ENCODE assay signal across 9 cellular contexts in genomic region chrX:140794642-140795041, GRCh38.
"Had no signal": no experiment of that assay in that cellular context is flagged by ENCODE, and none has a peak within 500 bp of the region (broad histone marks: within the 10 kb centered on the region; RNA-seq: fewer than 3 reads in every experiment).

No MANE protein-coding gene starts in this region.

- H3K36me3 ChIP-seq: HAP-1 had no signal

- H3K9ac ChIP-seq: GM23248 had no signal

- DNase-seq: GM23248, GOT3, H7, HFFc6 had no signal

- H3K4me1 ChIP-seq: HAP-1 had no signal

- H3K4me3 Mint-ChIP-seq: IgD-negative memory B cell had no signal

- ATAC-seq: HCT116, HepG2 had no signal

- FAIRE-seq: HepG2 had no signal

- H3K4me3 ChIP-seq: GM23248, HAP-1 had no signal

- H3K36me3 Mint-ChIP-seq: IgD-negative memory B cell had no signal

- H3K4me1 Mint-ChIP-seq: IgD-negative memory B cell had no signal

- H3K27me3 Mint-ChIP-seq: IgD-negative memory B cell had no signal

- H2AFZ ChIP-seq: GM23248 had no signal

- H3K27ac Mint-ChIP-seq: HFFc6, IgD-negative memory B cell had no signal

- H3K27ac ChIP-seq: GM23248, HL-60 had no signal

- H3K9me3 ChIP-seq: HAP-1 had no signal
